8 cellular contexts compared by ENCODE assay signal in genomic region chr16:57185446-57185944, GRCh38. TPM values are rescaled to one million over a fixed set of nuclear protein-coding genes. Genes with fewer than 3 reads are reported as not detected.
DNase-seq lines count a peak whose midpoint lies in the region; ATAC-seq, FAIRE-seq and TF ChIP-seq lines count a peak whose summit lies in the region.

No MANE protein-coding gene starts in this region.

- TF ChIP-seq CTCF in A549 (IDR thresholded peaks at IDR 0.05) (no peak), HFF-Myc (IDR thresholded peaks at IDR 0.05; ENCODE audit: low read depth, low read length, missing control alignments) (no peak), brain microvascular endothelial cell (IDR thresholded peaks at IDR 0.05; ENCODE audit: low read depth, low read length, missing control alignments) (no peak)

- H3K9ac ChIP-seq in ES-I3 (ENCODE audit: low read depth, low read length): peak overlapping the region; percentile 87
- H3K9ac ChIP-seq in skeletal muscle satellite cell (ENCODE audit: low read depth, low read length): peak overlapping the region; percentile 98

- H3K27ac ChIP-seq in A549 (peak overlapping the region; percentile 80 to 91), brain microvascular endothelial cell (peak overlapping the region; percentile 80)

- H3K27me3 ChIP-seq in brain microvascular endothelial cell (replicated peaks) (no peaks in the 10 kb centered on the region), skeletal muscle satellite cell (ENCODE audit: control insufficient read depth, insufficient read depth, low read length) (no peaks in the 10 kb centered on the region)

- H3K36me3 ChIP-seq in ES-I3 (ENCODE audit: insufficient read depth, low read length) (no peaks in the 10 kb centered on the region), brain microvascular endothelial cell (replicated peaks) (no peaks in the 10 kb centered on the region), skeletal muscle satellite cell (ENCODE audit: insufficient read depth, low read length) (no peaks in the 10 kb centered on the region)

- DNase-seq in A549 (ENCODE audit: low read depth in 1 of 2, low spot score in 1 of 2): peak; percentile 38 to 52
- no peak for DNase-seq in HFF-Myc (ENCODE audit: extremely low read depth, low read depth)
- peak; percentile 14 for DNase-seq in NCI-H1694 (lab: John Stamatoyannopoulos, UW)
- DNase-seq in brain microvascular endothelial cell: peak; percentile 47
- no peak for DNase-seq in globus pallidus (ENCODE audit: low spot score)

- CTCF ChIA-PET in A549 (lab: Yijun Ruan, JAX): interaction anchor here (0.7 to 2.1 kb wide), 9 partner anchors 10 to 237 kb away, joined by 3 to 6 read pairs (median 4); partner anchors contain the start of gene ARL2BP

- TF ChIP-seq RAD21 in A549 (conservative IDR thresholded peaks at IDR 0.05 in 1 of 2, IDR thresholded peaks at IDR 0.05 in 1 of 2): no peak

- POLR2A ChIA-PET in A549 (lab: Yijun Ruan, JAX): interaction anchor here (0.6 to 1.5 kb wide), 12 partner anchors 9 to 262 kb away, joined by 3 to 13 read pairs (median 3); partner anchors contain the start of genes ARL2BP, CIAPIN1, COQ9 and CPNE2

- no peaks in the 10 kb centered on the region for H3K9me3 ChIP-seq in A549
- H3K9me3 ChIP-seq in ES-I3 (ENCODE audit: control insufficient read depth, insufficient read depth, low read length): no peaks in the 10 kb centered on the region
- H3K9me3 ChIP-seq in iPS-18c (ENCODE audit: control insufficient read depth, insufficient read depth, low read length): no peaks in the 10 kb centered on the region
- no peaks in the 10 kb centered on the region for H3K9me3 ChIP-seq in skeletal muscle satellite cell (replicated peaks; ENCODE audit: low read length)

- no peak for FAIRE-seq in A549 (lab: Jason Lieb, UNC)

- peak; percentile 41 to 44 for ATAC-seq in A549

- 1% methylated on average over 22 of the region's 37 CpGs for WGBS in A549 (ENCODE audit: missing lambda C conversion rate)

- H3K4me3 ChIP-seq in A549 (peak overlapping the region; percentile 88), HFF-Myc (replicated peaks; ENCODE audit: low read depth, low read length) (peak overlapping the region; percentile 94), brain microvascular endothelial cell (ENCODE audit: low read depth, low read length) (peak overlapping the region; percentile 89), iPS-18c (ENCODE audit: insufficient read depth, low read depth, low read length) (peak overlapping the region; percentile 94), skeletal muscle satellite cell (ENCODE audit: low read length) (peak overlapping the region; percentile 87)

- H3K4me1 ChIP-seq in A549 (peaks cover 17% of the 10 kb centered on the region), ES-I3 (ENCODE audit: insufficient read depth, low read length) (peaks cover 11% of the 10 kb centered on the region), skeletal muscle satellite cell (ENCODE audit: control insufficient read depth, insufficient read depth, low read length) (peaks cover 23% of the 10 kb centered on the region)

- in situ Hi-C loops in brain microvascular endothelial cell (cut with HindIII; ENCODE audit: low pct_ligation_motif_present, low sequenced_read_pairs): no loop called here

- H3K4me2 ChIP-seq in A549 (peak overlapping the region; percentile 95), skeletal muscle satellite cell (ENCODE audit: low read length) (peak overlapping the region; percentile 86)

- TF ChIP-seq EP300 in A549 (IDR thresholded peaks at IDR 0.05): no peak

- TF ChIP-seq POLR2A in A549 (IDR thresholded peaks at IDR 0.05; ENCODE audit: low read length): no peak

TF ChIP-seq in A549, 52 proteins besides CTCF, POLR2A, EP300 and RAD21 (continues in another document):
- no peak for TF ChIP-seq ZNF302 (CRISPR knock-in tag; IDR thresholded peaks at IDR 0.05)
- no peak for TF ChIP-seq ELK1 (IDR thresholded peaks at IDR 0.05; ENCODE audit: low read depth, low read length)
- 0 out of 2 replicates have a peak, but pooled peaks have one; percentile 23 for TF ChIP-seq MAX (IDR thresholded peaks at IDR 0.05)
- no peak for TF ChIP-seq NFE2L2 (conservative IDR thresholded peaks at IDR 0.05; ENCODE audit: low read length)
- TF ChIP-seq JUN (IDR thresholded peaks at IDR 0.05): peak in 1 of 2 experiments; percentile 36; a peak in 1 of 5 replicates
- TF ChIP-seq SREBF2 (IDR thresholded peaks at IDR 0.05): no peak
- TF ChIP-seq RCOR1 (IDR thresholded peaks at IDR 0.05; ENCODE audit: low read depth, low read length): no peak
- no peak for TF ChIP-seq HMGXB4 (CRISPR knock-in tag; IDR thresholded peaks at IDR 0.05; ENCODE audit: borderline replicate concordance)
- no peak for TF ChIP-seq RARB (CRISPR knock-in tag; IDR thresholded peaks at IDR 0.05)
- 0 out of 3 replicates have a peak, but pooled peaks have one; percentile 14 for TF ChIP-seq BCL3 (IDR thresholded peaks at IDR 0.05)
- peak; percentile 57; the same call in 1 of the 2 replicates for TF ChIP-seq E2F6 (IDR thresholded peaks at IDR 0.05; ENCODE audit: borderline replicate concordance, low read depth)
- TF ChIP-seq HEYL (CRISPR knock-in tag; IDR thresholded peaks at IDR 0.05): no peak
- TF ChIP-seq FOSL2 (IDR thresholded peaks at IDR 0.05): no peak
- 0 out of 2 replicates have a peak, but pooled peaks have one; percentile 18 for TF ChIP-seq FOSL2 (CRISPR knock-in tag; IDR thresholded peaks at IDR 0.05)
- TF ChIP-seq KDM5A (IDR thresholded peaks at IDR 0.05): peak; percentile 37
- TF ChIP-seq PHF8 (IDR thresholded peaks at IDR 0.05; ENCODE audit: borderline replicate concordance, low read depth): peak; percentile 87
- TF ChIP-seq HOXA7 (CRISPR knock-in tag; IDR thresholded peaks at IDR 0.05): no peak

RNA-seq across cellular contexts. Expression of gene PSME3IP1, which starts 0.3 kb away (rescaled TPM):
- polyA plus RNA-seq in A549 (2011; rRNA removed) (128 and 155 TPM in 2 replicates), A549 (2017; fragmentation: RNase III; extraction: RNeasy Plus Mini Kit Qiagen cat#74134 plus additional on column Dnase treatment) (157 to 159 TPM (median 158 TPM) in 3 replicates)
- polyA plus RNA-seq in A549 (2012; cell fraction: cytosol; rRNA removed): 97.2 and 103 TPM in 2 replicates
- 192 and 222 TPM in 2 replicates for polyA plus RNA-seq in A549 (2012; cell fraction: nucleus; rRNA removed)
- 98.7 and 122 TPM in 2 replicates for polyA minus RNA-seq in A549 (2011; rRNA and poly(A)+ RNA removed)
- total RNA-seq in skeletal muscle satellite cell (2012; rRNA removed): 65.5 and 92.5 TPM in 2 replicates

RNA-seq across cellular contexts. Expression of gene RSPRY1, which starts 0.6 kb away (rescaled TPM):
- 50.0 and 58.5 TPM in 2 replicates for polyA plus RNA-seq in A549 (2011; rRNA removed)
- 13.3 and 15.2 TPM in 2 replicates for polyA plus RNA-seq in A549 (2012; cell fraction: cytosol; rRNA removed)
- polyA plus RNA-seq in A549 (2012; cell fraction: nucleus; rRNA removed): 8.6 and 13.4 TPM in 2 replicates
- polyA plus RNA-seq in A549 (2017; fragmentation: RNase III; extraction: RNeasy Plus Mini Kit Qiagen cat#74134 plus additional on column Dnase treatment): 30.2 to 32.2 TPM (median 31.9 TPM) in 3 replicates
- polyA minus RNA-seq in A549 (2011; rRNA and poly(A)+ RNA removed): 95.7 and 103 TPM in 2 replicates
- total RNA-seq in skeletal muscle satellite cell (2012; rRNA removed): 47.9 and 55.0 TPM in 2 replicates

RNA-seq across cellular contexts. Expression of gene ARL2BP, which starts 59.6 kb away (rescaled TPM):
- polyA plus RNA-seq in A549 (2011; rRNA removed) (117 and 126 TPM in 2 replicates), A549 (2017; fragmentation: RNase III; extraction: RNeasy Plus Mini Kit Qiagen cat#74134 plus additional on column Dnase treatment) (64.0 to 68.7 TPM (median 67.0 TPM) in 3 replicates)
- 49.9 and 58.2 TPM in 2 replicates for polyA plus RNA-seq in A549 (2012; cell fraction: cytosol; rRNA removed)
- 20.2 and 31.0 TPM in 2 replicates for polyA plus RNA-seq in A549 (2012; cell fraction: nucleus; rRNA removed)
- 48.8 and 54.9 TPM in 2 replicates for polyA minus RNA-seq in A549 (2011; rRNA and poly(A)+ RNA removed)
- total RNA-seq in skeletal muscle satellite cell (2012; rRNA removed): 85.7 and 104 TPM in 2 replicates

Comparison
In these comparisons a context has a peak if more than half of its experiments do, and no peak if none do; other contexts are left out.
1. DNase-seq: peak in A549 (2 of 2), NCI-H1694 (single experiment) and brain microvascular endothelial cell (single experiment); none in HFF-Myc (single experiment) and globus pallidus (single experiment).
2. Peak in every context shown above with its lines, with median percentiles within 50 percentile points of each other: H3K4me3 ChIP-seq.